9 cellular contexts compared by ENCODE assay signal in the genomic region with DNA sequence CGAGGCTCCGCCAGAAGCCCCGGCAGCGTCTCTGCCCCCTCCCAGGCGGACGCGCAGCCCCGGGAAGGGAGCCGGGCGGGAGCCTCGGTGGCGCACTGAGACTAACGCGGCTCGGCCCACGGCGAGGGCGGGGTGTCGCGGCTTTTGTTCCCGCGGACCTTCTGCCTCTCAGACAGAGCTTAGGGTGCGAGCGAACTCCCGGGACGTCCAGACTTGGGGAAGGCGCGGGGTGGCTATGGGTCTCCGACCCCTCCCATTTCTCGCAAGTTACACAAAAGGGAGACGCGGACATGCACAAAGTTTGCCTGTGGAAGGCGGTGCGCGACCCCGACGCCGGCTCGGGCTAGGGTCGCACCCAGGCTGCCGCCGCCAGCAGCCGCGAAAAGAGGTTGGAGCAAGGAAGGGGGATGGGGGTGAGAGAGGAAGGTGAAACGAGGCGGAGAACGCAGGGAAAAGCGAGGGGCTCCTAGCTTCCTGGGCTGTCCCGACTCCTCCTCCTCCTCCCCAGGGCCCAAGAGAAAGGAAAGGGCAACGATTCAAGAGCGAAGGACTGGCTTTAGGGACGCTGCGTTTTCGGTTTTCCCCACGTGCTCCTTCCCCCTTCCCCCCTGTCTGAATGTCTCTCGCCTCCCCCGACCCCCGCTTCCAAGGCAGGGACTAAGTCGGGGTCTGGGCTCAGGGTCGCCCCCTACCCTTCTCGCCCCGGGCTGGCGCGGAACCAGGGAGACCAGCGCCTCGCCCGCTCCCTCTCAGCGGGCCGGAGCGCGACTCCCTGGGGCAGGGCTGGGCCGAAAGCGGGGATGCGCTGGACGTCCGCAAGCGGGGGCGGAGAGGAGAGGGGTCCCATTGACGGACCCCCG. TPM values are rescaled to one million over a fixed set of nuclear protein-coding genes. Genes with fewer than 3 reads are reported as not detected.
DNase-seq lines count a peak whose midpoint lies in the region; ATAC-seq, FAIRE-seq and TF ChIP-seq lines count a peak whose summit lies in the region.
"Had no signal": no experiment of that assay in that cellular context is flagged by ENCODE, and none has a peak within 500 bp of the region (broad histone marks: within the 10 kb centered on the region; RNA-seq: fewer than 3 reads in every experiment).

No MANE protein-coding gene starts in this region.

- H3K36me3 ChIP-seq in ES-I3 (ENCODE audit: insufficient read depth, low read length): no peaks in the 10 kb centered on the region; the same call in 1 of the 2 replicates

- intact Hi-C loops in right cardiac atrium (cut with DNase I) (loop anchor here in 3 of 4 donors (2.0 to 10.0 kb wide), 8 partner anchors 43 to 288 kb away; no protein-coding TSS in a partner anchor), posterior vena cava (cut with DNase I) (loop anchor here (10.0 kb wide), 1 partner anchor 285 kb away; no protein-coding TSS in a partner anchor)

- ATAC-seq in right cardiac atrium: peak; percentile 84 to 86

- no peak for FAIRE-seq in H54 (lab: Jason Lieb, UNC)
- FAIRE-seq: endometrium had no signal

- no peaks in the 10 kb centered on the region for H3K27me3 ChIP-seq in right cardiac atrium (ENCODE audit: control insufficient read depth, insufficient read depth)

- peak overlapping the region; percentile 62 for H3K4me3 ChIP-seq in right cardiac atrium (ENCODE audit: low read length)

- peak overlapping the region; percentile 33 for H3K27ac ChIP-seq in right cardiac atrium (ENCODE audit: low read length)

- H3K9me3 ChIP-seq in ES-I3 (ENCODE audit: control insufficient read depth, insufficient read depth, low read length): no peaks in the 10 kb centered on the region
- H3K9me3 ChIP-seq in right cardiac atrium (ENCODE audit: control insufficient read depth, low read length): no peaks in the 10 kb centered on the region

- peak; percentile 40 for TF ChIP-seq POLR2A in H54 (IDR thresholded peaks at IDR 0.05; ENCODE audit: low read depth, low read length)

- H3K9ac ChIP-seq in ES-I3 (ENCODE audit: low read depth, low read length): peak overlapping the region; percentile 93

- under 1% methylated on average over 80 of the region's 80 CpGs for WGBS in right cardiac atrium

- H3K4me1 ChIP-seq in ES-I3 (ENCODE audit: insufficient read depth, low read length): peaks cover 24% of the 10 kb centered on the region
- H3K4me1 ChIP-seq in right cardiac atrium (ENCODE audit: control insufficient read depth, insufficient read depth, low read length): peaks cover 2% of the 10 kb centered on the region

- DNase-seq in H54 (ENCODE audit: insufficient read length, low spot score) (peak; percentile 56), Kasumi-1 (lab: John Stamatoyannopoulos, UW) (peak; percentile 67 to 71), SW 1271 (lab: John Stamatoyannopoulos, UW) (peak; percentile 4 to 61), anterior cingulate cortex (lab: John Stamatoyannopoulos, UW) (peak in 51 of 58 donors; percentile 12 to 86 (median 62)), right cardiac atrium (peak; percentile 66 to 88 (median 86)), posterior vena cava (ENCODE audit: low spot score) (peak; percentile 85), GOT3 (lab: John Stamatoyannopoulos, UW) (no peak)

RNA-seq across cellular contexts. Expression of gene APP, which starts 0.7 kb away (rescaled TPM):
- 100 to 1,000 TPM; 433 to 535 (median 472) TPM for total RNA-seq in right cardiac atrium
- polyA plus RNA-seq in right cardiac atrium: 277 TPM
- total RNA-seq in posterior vena cava: 100 to 1,000 TPM; 410 to 411 TPM
